Comparison of ENCODE assay signal across 30 cellular contexts in genomic region chr3:77746892-77747291, GRCh38.
"Had no signal": no experiment of that assay in that cellular context is flagged by ENCODE, and none has a peak within 500 bp of the region (broad histone marks: within the 10 kb centered on the region; RNA-seq: fewer than 3 reads in every experiment).

No MANE protein-coding gene starts in this region.

- H3K36me3 Mint-ChIP-seq: activated naive CD4-positive, alpha-beta T cell treated with anti-CD3 and anti-CD28 coated beads, Interleukin-2, amount 10 ng/mL, durations not matched to agents 7 days and 5 days; activated naive CD8-positive, alpha-beta T cell treated with anti-CD3 and anti-CD28 coated beads, Interleukin-2, amount 10 ng/mL, durations not matched to agents 7 days and 5 days; brain; naive thymus-derived CD4-positive, alpha-beta T cell; type B pancreatic cell had no signal

- H3K9me3 ChIP-seq: ascending aorta, gastroesophageal sphincter, ovary, right lobe of liver, vagina had no signal

- H3K27me3 ChIP-seq: ascending aorta, cardiac muscle cell, dorsolateral prefrontal cortex, gastroesophageal sphincter, ovary, right lobe of liver, vagina had no signal

- H3K27me3 Mint-ChIP-seq: activated CD4-positive, alpha-beta memory T cell treated with anti-CD3 and anti-CD28 coated beads, Interleukin-2, amount 10 ng/mL, durations not matched to agents 7 days and 5 days; activated CD4-positive, alpha-beta T cell treated with anti-CD3 and anti-CD28 coated beads, Interleukin-2, amount 10 ng/mL, durations not matched to agents 7 days and 5 days; activated naive CD4-positive, alpha-beta T cell treated with anti-CD3 and anti-CD28 coated beads, Interleukin-2, amount 10 ng/mL, durations not matched to agents 7 days and 5 days; activated naive CD8-positive, alpha-beta T cell treated with anti-CD3 and anti-CD28 coated beads, Interleukin-2, amount 10 ng/mL, durations not matched to agents 7 days and 5 days; activated T-cell treated with anti-CD3 and anti-CD28 coated beads, Interleukin-2, amount 50 U/mL, for 24 hours; brain; naive thymus-derived CD4-positive, alpha-beta T cell; progenitor cell of endocrine pancreas; stimulated activated naive CD8-positive, alpha-beta T cell treated with anti-CD3 and anti-CD28 coated beads, Interleukin-15, Interleukin-2, amounts not matched to agents 100 ng/mL and 50 ng/mL, for 24 hours; type B pancreatic cell had no signal

- DNase-seq: activated CD4-positive, alpha-beta memory T cell treated with anti-CD3 and anti-CD28 coated beads, Interleukin-2, amount 10 ng/mL, durations not matched to agents 7 days and 5 days; activated CD4-positive, alpha-beta T cell treated with anti-CD3 and anti-CD28 coated beads, Interleukin-2, amount 10 ng/mL, durations not matched to agents 7 days and 5 days; activated CD4-positive, CD25-positive, alpha-beta regulatory T cell treated with anti-CD3 and anti-CD28 coated beads, Interleukin-2, amount 50 U/mL, for 72 hours; activated CD8-positive, alpha-beta memory T cell treated with anti-CD3 and anti-CD28 coated beads, Interleukin-2, amount 50 U/mL, for 48 hours; activated gamma-delta T cell; activated naive CD4-positive, alpha-beta T cell treated with anti-CD3 and anti-CD28 coated beads, Interleukin-2, amount 10 ng/mL, durations not matched to agents 7 days and 5 days; activated naive CD8-positive, alpha-beta T cell treated with anti-CD3 and anti-CD28 coated beads, Interleukin-2, amount 10 ng/mL, durations not matched to agents 7 days and 5 days; activated T-cell treated with anti-CD3 and anti-CD28 coated beads, Interleukin-2, amount 50 U/mL, for 24 hours; cerebellar nuclear complex; dorsolateral prefrontal cortex; effector memory CD4-positive, alpha-beta T cell; erythroblast; hippocampal formation; midbrain; naive thymus-derived CD4-positive, alpha-beta T cell; ovary; right lobe of liver; stimulated activated CD4-positive, alpha-beta T cell treated with anti-CD3 and anti-CD28 coated beads, Interleukin-12 subunit alpha, Interleukin-12 subunit beta, amount 100 ng/mL, for 4 hours; stimulated activated CD4-positive, alpha-beta T cell treated with anti-CD3 and anti-CD28 coated beads, Interleukin-4, amount 100 ng/mL, for 1 hour; T-helper 9 cell; WERI-Rb-1 had no signal

- H3K4me1 Mint-ChIP-seq: activated CD4-positive, alpha-beta memory T cell treated with anti-CD3 and anti-CD28 coated beads, Interleukin-2, amount 10 ng/mL, durations not matched to agents 7 days and 5 days; activated naive CD4-positive, alpha-beta T cell treated with anti-CD3 and anti-CD28 coated beads, Interleukin-2, amount 10 ng/mL, durations not matched to agents 7 days and 5 days; brain; naive thymus-derived CD4-positive, alpha-beta T cell had no signal

- H3K4me3 ChIP-seq: ascending aorta, cardiac muscle cell, coronary artery, dorsolateral prefrontal cortex, gastroesophageal sphincter, ovary, right lobe of liver, vagina had no signal

- H3K27ac ChIP-seq: ascending aorta, cardiac muscle cell, coronary artery, dorsolateral prefrontal cortex, gastroesophageal sphincter, ovary, right lobe of liver, vagina, WERI-Rb-1 had no signal

- H3K27ac Mint-ChIP-seq: activated CD4-positive, alpha-beta memory T cell treated with anti-CD3 and anti-CD28 coated beads, Interleukin-2, amount 10 ng/mL, durations not matched to agents 7 days and 5 days; activated CD4-positive, alpha-beta T cell treated with anti-CD3 and anti-CD28 coated beads, Interleukin-2, amount 10 ng/mL, durations not matched to agents 7 days and 5 days; activated naive CD4-positive, alpha-beta T cell treated with anti-CD3 and anti-CD28 coated beads, Interleukin-2, amount 10 ng/mL, durations not matched to agents 7 days and 5 days; activated naive CD8-positive, alpha-beta T cell treated with anti-CD3 and anti-CD28 coated beads, Interleukin-2, amount 10 ng/mL, durations not matched to agents 7 days and 5 days; activated T-cell treated with anti-CD3 and anti-CD28 coated beads, Interleukin-2, amount 50 U/mL, for 24 hours; brain; naive thymus-derived CD4-positive, alpha-beta T cell; progenitor cell of endocrine pancreas; stimulated activated naive CD8-positive, alpha-beta T cell treated with anti-CD3 and anti-CD28 coated beads, Interleukin-15, Interleukin-2, amounts not matched to agents 100 ng/mL and 50 ng/mL, for 24 hours; type B pancreatic cell had no signal

- H3K36me3 ChIP-seq: ascending aorta, cardiac muscle cell, gastroesophageal sphincter, ovary, right lobe of liver, vagina, WERI-Rb-1 had no signal

- H3K9me3 Mint-ChIP-seq: brain, type B pancreatic cell had no signal

- H3K4me3 Mint-ChIP-seq: activated CD4-positive, alpha-beta memory T cell treated with anti-CD3 and anti-CD28 coated beads, Interleukin-2, amount 10 ng/mL, durations not matched to agents 7 days and 5 days; activated CD4-positive, alpha-beta T cell treated with anti-CD3 and anti-CD28 coated beads, Interleukin-2, amount 10 ng/mL, durations not matched to agents 7 days and 5 days; activated naive CD4-positive, alpha-beta T cell treated with anti-CD3 and anti-CD28 coated beads, Interleukin-2, amount 10 ng/mL, durations not matched to agents 7 days and 5 days; activated naive CD8-positive, alpha-beta T cell treated with anti-CD3 and anti-CD28 coated beads, Interleukin-2, amount 10 ng/mL, durations not matched to agents 7 days and 5 days; activated T-cell treated with anti-CD3 and anti-CD28 coated beads, Interleukin-2, amount 50 U/mL, for 24 hours; brain; naive thymus-derived CD4-positive, alpha-beta T cell; stimulated activated naive CD8-positive, alpha-beta T cell treated with anti-CD3 and anti-CD28 coated beads, Interleukin-15, Interleukin-2, amounts not matched to agents 100 ng/mL and 50 ng/mL, for 24 hours; type B pancreatic cell had no signal

- H3K4me1 ChIP-seq: ascending aorta, gastroesophageal sphincter, right lobe of liver, vagina had no signal

- ATAC-seq: gastroesophageal sphincter; naive thymus-derived CD4-positive, alpha-beta T cell; right lobe of liver had no signal
